In genomic region chr3:132726341-132726823, GRCh38 we compare ENCODE assay signal across 8 cellular contexts. TPM values are rescaled to one million over a fixed set of nuclear protein-coding genes. Genes with fewer than 3 reads are reported as not detected.
DNase-seq lines count a peak whose midpoint lies in the region; ATAC-seq, FAIRE-seq and TF ChIP-seq lines count a peak whose summit lies in the region.

No MANE protein-coding gene starts in this region.

- H3K9me3 ChIP-seq in left ventricle myocardium inferior (replicated peaks) (no peaks in the 10 kb centered on the region), keratinocyte (ENCODE audit: control insufficient read depth, low read depth, low read length) (no peaks in the 10 kb centered on the region), uterus (no peaks in the 10 kb centered on the region)

- dilution Hi-C loops in keratinocyte (cut with MboI; ENCODE audit: extremely low pct_ligation_motif_present, low sequenced_read_pairs) = no loop called here

- no peak overlapping the region for H3K27ac Mint-ChIP-seq in WTC11

- POLR2A ChIA-PET in WTC11 (lab: Charles Lee) = interaction anchor here (0.6 kb wide), 1 partner anchor 1268 kb away, joined by 3 read pairs; no protein-coding TSS in a partner anchor

- TF ChIP-seq CTCF in left ventricle myocardium inferior (IDR thresholded peaks at IDR 0.05; ENCODE audit: borderline replicate concordance) (peak; percentile 89), WTC11 (IDR thresholded peaks at IDR 0.05) (peak; percentile 59), keratinocyte (optimal IDR thresholded peaks at IDR 0.05 in 1 of 3, IDR thresholded peaks at IDR 0.05 in 1 of 3, conservative IDR thresholded peaks at IDR 0.05 in 1 of 3; ENCODE audit: extremely low read depth in 1 of 3, insufficient read depth in 2 of 3, low read length in 3 of 3) (peak in 2 of 3 experiments; percentile 40 to 56), uterus (IDR thresholded peaks at IDR 0.05) (peak; percentile 71 to 75 (median 74))

- H3K4me3 Mint-ChIP-seq in WTC11 = no peak overlapping the region

- ATAC-seq in left cardiac atrium (no peak), WTC11 (no peak)

- H3K27ac ChIP-seq in left ventricle myocardium inferior (replicated peaks) = no peak overlapping the region
- no peak overlapping the region for H3K27ac ChIP-seq in keratinocyte (ENCODE audit: control insufficient read depth, insufficient read depth, low read length)
- H3K27ac ChIP-seq in uterus = no peak overlapping the region

- no peaks in the 10 kb centered on the region for H4K20me1 ChIP-seq in keratinocyte (ENCODE audit: control insufficient read depth, extremely low read depth, insufficient read depth, low read length)

- FAIRE-seq in keratinocyte (lab: Jason Lieb, UNC) = peak; percentile 86

- H3K4me3 ChIP-seq in left ventricle myocardium inferior = no peak overlapping the region
- H3K4me3 ChIP-seq in keratinocyte (ENCODE audit: control insufficient read depth in 2 of 3, extremely low read depth in 1 of 3, insufficient read depth in 2 of 3, low read depth in 1 of 3, low read length in 3 of 3) = no peak overlapping the region
- no peak overlapping the region for H3K4me3 ChIP-seq in uterus

- H3K9me3 Mint-ChIP-seq in WTC11 = no peaks in the 10 kb centered on the region

- H3K36me3 Mint-ChIP-seq in WTC11 = no peaks in the 10 kb centered on the region

- no peaks in the 10 kb centered on the region for H3K36me3 ChIP-seq in left ventricle myocardium inferior
- H3K36me3 ChIP-seq in keratinocyte (ENCODE audit: control insufficient read depth in 2 of 2, extremely low read depth in 1 of 2, insufficient read depth in 2 of 2, low read length in 2 of 2) = no peaks in the 10 kb centered on the region
- H3K36me3 ChIP-seq in uterus = no peaks in the 10 kb centered on the region

- H3K4me1 ChIP-seq in left ventricle myocardium inferior (peaks cover 24% of the 10 kb centered on the region), keratinocyte (ENCODE audit: control insufficient read depth, extremely low read depth, insufficient read depth, low read length) (peaks cover 4% of the 10 kb centered on the region), uterus (no peaks in the 10 kb centered on the region)

- peak overlapping the region; percentile 27 for H3K4me2 ChIP-seq in keratinocyte (ENCODE audit: control insufficient read depth, extremely low read depth, insufficient read depth, low read depth, low read length)

- DNase-seq in left ventricle myocardium inferior = no peak
- DNase-seq in left cardiac atrium = no peak
- DNase-seq in NCI-H2029 treated with DMSO at 0.1 percent for 48 hours (lab: John Stamatoyannopoulos, UW) = peak; percentile 65
- no peak for DNase-seq in WTC11 (ENCODE audit: low spot score)
- DNase-seq in keratinocyte (ENCODE audit: low read depth, low spot score) = no peak
- no peak for DNase-seq in uterus
- DNase-seq in 8988T = no peak
- DNase-seq in amniotic stem cell (lab: John Stamatoyannopoulos, UW) = no peak

- H3K27me3 ChIP-seq in left ventricle myocardium inferior (ENCODE audit: low read depth) (no peaks in the 10 kb centered on the region), keratinocyte (ENCODE audit: control insufficient read depth, extremely low read depth, insufficient read depth, low read length) (peaks cover 4% of the 10 kb centered on the region), uterus (no peaks in the 10 kb centered on the region)

- H3K9me1 ChIP-seq in keratinocyte (ENCODE audit: control insufficient read depth, extremely low read depth, insufficient read depth, low read length) = no peaks in the 10 kb centered on the region

- H3K9ac ChIP-seq in keratinocyte (ENCODE audit: control insufficient read depth, extremely low read depth, insufficient read depth, low read length) = no peak overlapping the region

- peaks cover 5% of the 10 kb centered on the region for H3K79me2 ChIP-seq in keratinocyte (ENCODE audit: control insufficient read depth, insufficient read depth, low read length)

- H3K27me3 Mint-ChIP-seq in WTC11 (ENCODE audit: low read depth) = no peaks in the 10 kb centered on the region

- H2AFZ ChIP-seq in keratinocyte (ENCODE audit: control insufficient read depth, low read length) = no peak overlapping the region

- intact Hi-C loops in left ventricle myocardium inferior (cut with micrococcal nuclease) = loop anchor here (10.0 kb wide), 1 partner anchor 848 kb away; the partner anchor contains the start of gene CDV3
- intact Hi-C loops in left cardiac atrium (cut with DNase I) = loop anchor here in 1 of 2 donors (5.0 kb wide), 1 partner anchor 696 kb away; no protein-coding TSS in a partner anchor
- intact Hi-C loops in uterus (cut with DNase I; ENCODE audit: low total_unique reads) = loop anchor here (10.0 kb wide), 2 partner anchors 698 to 848 kb away; partner anchors contain the start of gene CDV3

- peaks cover 19% of the 10 kb centered on the region for H3K4me1 Mint-ChIP-seq in WTC11

- CTCF ChIA-PET in WTC11 (lab: Charles Lee) = interaction anchor here (0.6 to 2.0 kb wide), 21 partner anchors 10 to 847 kb away, joined by 3 to 11 read pairs (median 4); partner anchors contain the start of genes CDV3 and TMEM108

- no peak for TF ChIP-seq POLR2A in uterus (IDR thresholded peaks at IDR 0.05)

TF ChIP-seq in WTC11, 78 proteins besides CTCF, POLR2A, EP300 and RAD21 (continues in another document):
- no peak for TF ChIP-seq ATF1 (CRISPR knock-in tag; IDR thresholded peaks at IDR 0.05)
- no peak for TF ChIP-seq ZNF138 (CRISPR knock-in tag; conservative IDR thresholded peaks at IDR 0.05)
- no peak for TF ChIP-seq JUN (CRISPR knock-in tag; IDR thresholded peaks at IDR 0.05)
- TF ChIP-seq GRHL2 (CRISPR knock-in tag; IDR thresholded peaks at IDR 0.05; ENCODE audit: insufficient replicate concordance, severe bottlenecking) = no peak
- no peak for TF ChIP-seq ZNF317 (CRISPR knock-in tag; IDR thresholded peaks at IDR 0.05; ENCODE audit: borderline replicate concordance, low read depth)
- TF ChIP-seq ZNF416 (CRISPR knock-in tag; IDR thresholded peaks at IDR 0.05) = no peak
- TF ChIP-seq ZNF121 (CRISPR knock-in tag; IDR thresholded peaks at IDR 0.05) = no peak
- TF ChIP-seq SP1 (CRISPR knock-in tag; conservative IDR thresholded peaks at IDR 0.05) = no peak
- no peak for TF ChIP-seq ZSCAN18 (CRISPR knock-in tag; IDR thresholded peaks at IDR 0.05)
- no peak for TF ChIP-seq E2F1 (CRISPR knock-in tag; IDR thresholded peaks at IDR 0.05)
- no peak for TF ChIP-seq AR (CRISPR knock-in tag; IDR thresholded peaks at IDR 0.05)

RNA-seq across cellular contexts. Expression of gene NPHP3, which starts 4.2 kb away (rescaled TPM):
- 10.1 TPM for total RNA-seq in left ventricle myocardium inferior
- total RNA-seq in left cardiac atrium = 10 to 100 TPM in 1 of 2 donors, 1 to 10 TPM in 1; 8.9 to 11.6 TPM
- 13.1 to 15.4 TPM (median 14.7 TPM) in 3 replicates for total RNA-seq in WTC11 (2021)
- 15.0 to 22.4 TPM (median 17.3 TPM) in 3 replicates for polyA plus RNA-seq in keratinocyte
- polyA plus RNA-seq in keratinocyte (2011; ENCODE audit: low read depth) = 19.7 TPM
- polyA plus RNA-seq in keratinocyte (2011; cell fraction: cytosol; rRNA removed) = 8.4 and 13.1 TPM in 2 replicates
- 35.6 and 45.9 TPM in 2 replicates for polyA plus RNA-seq in keratinocyte (2011; cell fraction: nucleus; rRNA removed)
- 6.6 and 9.4 TPM in 2 replicates for polyA plus RNA-seq in keratinocyte (2012; ENCODE audit: low replicate concordance)
- 5.8 to 31.6 TPM (median 15.7 TPM) in 3 replicates for polyA minus RNA-seq in keratinocyte
- polyA minus RNA-seq in keratinocyte (2011; cell fraction: cytosol; rRNA and poly(A)+ RNA removed) = 5.8 TPM
- 17.5 and 33.3 TPM in 2 replicates for polyA minus RNA-seq in keratinocyte (2011; cell fraction: nucleus; rRNA and poly(A)+ RNA removed)
- 100 to 1,000 TPM in 1 of 4 donors, 10 to 100 TPM in 3; 50.3 to 111 (median 57.8) TPM for total RNA-seq in uterus
